ENCODE assay signal across 28 cellular contexts in genomic region chr19:17788632-17789031, GRCh38. TPM values are rescaled to one million over a fixed set of nuclear protein-coding genes. Genes with fewer than 3 reads are reported as not detected.
"Had no signal": no experiment of that assay in that cellular context is flagged by ENCODE, and none has a peak within 500 bp of the region (broad histone marks: within the 10 kb centered on the region; RNA-seq: fewer than 3 reads in every experiment).

No MANE protein-coding gene starts in this region.

- H3K27me3 Mint-ChIP-seq: activated B cell treated with CpG ODN at 0.5 μM for 24 hours; activated CD4-positive, alpha-beta T cell treated with anti-CD3 and anti-CD28 coated beads for 36 hours had no signal

- H3K27ac ChIP-seq: heart right ventricle, parathyroid adenoma, right lobe of liver, skin epidermis, suprapubic skin, tibial nerve had no signal

- ATAC-seq: activated CD4-positive, alpha-beta T cell treated with anti-CD3 and anti-CD28 coated beads for 36 hours; left cardiac atrium; stimulated activated memory B cell treated with anti-CD40 and anti-IgM and Interleukin-4, amounts not matched to agents 10 μg/mL and 1 μg/mL and 100 μg/mL, for 72 hours had no signal

- H3K4me1 ChIP-seq: right lobe of liver had no signal

- DNase-seq: activated B cell treated with CpG ODN at 0.5 μM for 24 hours; activated CD4-positive, alpha-beta T cell treated with anti-CD3 and anti-CD28 coated beads for 36 hours; activated CD4-positive, alpha-beta T cell treated with anti-CD3 and anti-CD28 coated beads, Interleukin-2, amount 50 U/mL, for 4 hours; activated gamma-delta T cell treated with Interleukin-2 at 50 U/mL for 16 hours; aorta; effector CD4-positive, alpha-beta T cell; erythroblast; foreskin fibroblast; heart right ventricle; islet precursor cell; left cardiac atrium; mesenchymal stem cell; nephron progenitor cell; right lobe of liver; stimulated activated CD4-positive, alpha-beta T cell treated with anti-CD3 and anti-CD28 coated beads, Interleukin-1b, Interleukin-23, amount 100 ng/mL, for 48 hours; stomach; T1000 had no signal

- H3K27ac Mint-ChIP-seq: activated CD4-positive, alpha-beta T cell treated with anti-CD3 and anti-CD28 coated beads for 36 hours; brain; nephron progenitor cell; stimulated activated memory B cell treated with anti-CD40 and anti-IgM and Interleukin-4, amounts not matched to agents 10 μg/mL and 1 μg/mL and 100 μg/mL, for 72 hours had no signal

- H3K36me3 ChIP-seq: right lobe of liver, suprapubic skin had no signal

- H3K4me3 ChIP-seq: heart right ventricle, right lobe of liver, skin epidermis, stomach, suprapubic skin, tibial nerve had no signal

- H3K9me3 ChIP-seq: heart right ventricle, right lobe of liver, stomach, suprapubic skin, tibial nerve had no signal

- H3K4me3 Mint-ChIP-seq: activated B cell treated with CpG ODN at 0.5 μM for 24 hours; activated CD4-positive, alpha-beta T cell treated with anti-CD3 and anti-CD28 coated beads for 36 hours; brain; nephron progenitor cell; stimulated activated memory B cell treated with anti-CD40 and anti-IgM and Interleukin-4, amounts not matched to agents 10 μg/mL and 1 μg/mL and 100 μg/mL, for 72 hours had no signal

- H3K9me3 Mint-ChIP-seq: activated B cell treated with CpG ODN at 0.5 μM for 24 hours; brain; nephron progenitor cell; stimulated activated memory B cell treated with anti-CD40 and anti-IgM and Interleukin-4, amounts not matched to agents 10 μg/mL and 1 μg/mL and 100 μg/mL, for 72 hours had no signal

RNA-seq across cellular contexts. Expression of gene B3GNT3, which starts 6.3 kb away (rescaled TPM):
- total RNA-seq: activated B cell treated with CpG ODN at 0.5 μM for 24 hours, cardiac septum, chondrocyte, fibroblast of lung, heart right ventricle, myocyte had no signal

RNA-seq across cellular contexts. Expression of gene INSL3, which starts 32.7 kb away (rescaled TPM):
- total RNA-seq: aorta, cardiac septum, chondrocyte, fibroblast of lung, heart right ventricle, left cardiac atrium, liver, myocyte, right lobe of liver, stomach, suprapubic skin, tibial nerve had no signal

RNA-seq across cellular contexts. Expression of gene FCHO1, which starts 37.4 kb away (rescaled TPM):
- total RNA-seq: myocyte had no signal

RNA-seq across cellular contexts. Expression of gene JAK3, which starts 59.1 kb away (rescaled TPM):
- total RNA-seq: myocyte had no signal
